ENCODE assay signal across 10 cellular contexts in the genomic region with DNA sequence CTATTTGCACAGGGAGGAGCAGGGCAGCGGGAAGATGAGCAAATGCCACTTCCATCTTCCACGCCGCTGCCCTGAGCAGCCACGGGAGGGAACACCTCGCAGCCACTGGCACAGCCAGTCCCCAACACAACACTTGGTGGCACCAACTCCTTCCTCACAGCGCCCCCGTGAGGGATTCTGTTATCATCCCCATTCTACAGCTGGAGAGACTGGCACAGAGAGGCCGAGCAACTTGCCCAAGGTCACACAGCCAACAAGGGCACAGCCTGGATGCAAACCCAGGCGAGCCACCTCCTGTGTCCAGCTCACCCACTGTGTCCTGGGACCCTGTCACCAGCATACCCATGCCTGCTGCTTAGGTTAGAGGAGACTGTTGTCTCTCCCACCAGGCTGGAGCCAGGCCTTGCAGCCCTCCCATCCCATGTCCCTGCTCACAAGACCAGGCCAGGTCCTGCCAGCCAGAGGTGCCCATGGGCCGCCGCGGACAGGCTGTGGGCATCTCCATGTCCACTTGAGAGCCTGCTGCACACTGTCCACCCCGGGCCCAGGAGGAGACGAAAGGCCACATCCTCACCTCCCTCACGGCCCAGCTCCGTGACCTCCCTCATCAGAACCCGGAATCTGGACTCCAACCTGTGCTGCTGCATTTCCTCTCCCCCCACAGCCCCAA. TPM values are rescaled to one million over a fixed set of nuclear protein-coding genes. Genes with fewer than 3 reads are reported as not detected.
DNase-seq lines count a peak whose midpoint lies in the region; ATAC-seq and TF ChIP-seq lines count a peak whose summit lies in the region.
"Had no signal": no experiment of that assay in that cellular context is flagged by ENCODE, and none has a peak within 500 bp of the region (broad histone marks: within the 10 kb centered on the region; RNA-seq: fewer than 3 reads in every experiment).

No MANE protein-coding gene starts in this region.

- POLR2A ChIA-PET in OCI-LY7 (lab: Charles Lee) = no interaction called here

- H3K79me2 ChIP-seq in OCI-LY7 (ENCODE audit: insufficient read depth, low read depth, low read length) = no peaks in the 10 kb centered on the region

- H3K4me2 ChIP-seq in OCI-LY7 (ENCODE audit: low read length) (no peak overlapping the region), skeletal muscle satellite cell (ENCODE audit: low read length) (peak overlapping the region; percentile 65)

- H3K27me3 ChIP-seq in skeletal muscle satellite cell (ENCODE audit: control insufficient read depth, insufficient read depth, low read length) = no peaks in the 10 kb centered on the region

- H3K4me1 ChIP-seq in OCI-LY7 (ENCODE audit: insufficient read depth, low read length, poor library complexity, severe bottlenecking) (no peaks in the 10 kb centered on the region), skeletal muscle satellite cell (ENCODE audit: control insufficient read depth, insufficient read depth, low read length) (peaks cover 80% of the 10 kb centered on the region)

- ATAC-seq in GM18868 (IDR thresholded peaks at IDR 0.05; ENCODE audit: unreplicated experiment) (no peak), GM19395 (IDR thresholded peaks at IDR 0.05; ENCODE audit: unreplicated experiment) (no peak)

- no peaks in the 10 kb centered on the region; the same call in 1 of the 2 replicates for H4K20me1 ChIP-seq in OCI-LY7 (ENCODE audit: insufficient read depth, low read length)

- no peak overlapping the region for H3K4me3 ChIP-seq in OCI-LY7 (ENCODE audit: low read depth, low read length, poor library complexity, severe bottlenecking)
- H3K4me3 ChIP-seq in epithelial cell of proximal tubule (ENCODE audit: low read depth, low read length) = no peak overlapping the region
- H3K4me3 ChIP-seq in skeletal muscle satellite cell (ENCODE audit: low read length) = peak overlapping the region; percentile 26

- H3K9ac ChIP-seq in skeletal muscle satellite cell (ENCODE audit: low read depth, low read length) = peak overlapping the region; percentile 58

- no peak overlapping the region for H2AFZ ChIP-seq in OCI-LY7 (ENCODE audit: low read length)

- H3K27ac ChIP-seq in OCI-LY7 (ENCODE audit: low read depth, low read length, poor library complexity, severe bottlenecking) = no peak overlapping the region

- H3K9me2 ChIP-seq in OCI-LY7 (ENCODE audit: insufficient read depth, low read length) = no peaks in the 10 kb centered on the region

- intact Hi-C loops in OCI-LY7 (cut with micrococcal nuclease; ENCODE audit: unreplicated experiment) = no loop called here

- peak; percentile 60 for DNase-seq in H4 (ENCODE audit: low spot score)
- no peak for DNase-seq in OCI-LY7 (ENCODE audit: low spot score)
- DNase-seq in epithelial cell of proximal tubule (ENCODE audit: low read depth) = no peak
- no peak for DNase-seq in D341Med (ENCODE audit: low spot score)
- no peak for DNase-seq in islet precursor cell
- DNase-seq: effector memory CD4-positive, alpha-beta T cell; HCEC 1CT had no signal

- BruUV-seq in OCI-LY7 (replicated peaks; lab: Mats Ljungman, UMichigan) = no TSS peak

- H3K36me3 ChIP-seq in OCI-LY7 (ENCODE audit: insufficient read depth, low read length) (no peaks in the 10 kb centered on the region), skeletal muscle satellite cell (ENCODE audit: insufficient read depth, low read length) (no peaks in the 10 kb centered on the region)

- TF ChIP-seq CTCF in OCI-LY7 (conservative IDR thresholded peaks at IDR 0.05; ENCODE audit: low read length) (peak; percentile 57), epithelial cell of proximal tubule (conservative IDR thresholded peaks at IDR 0.05; ENCODE audit: low read depth, low read length) (peak; percentile 27)

- H3K9me3 ChIP-seq in OCI-LY7 (ENCODE audit: low read length) = no peaks in the 10 kb centered on the region
- no peaks in the 10 kb centered on the region for H3K9me3 ChIP-seq in skeletal muscle satellite cell (replicated peaks; ENCODE audit: low read length)

- CTCF ChIA-PET in OCI-LY7 (lab: Charles Lee; ENCODE audit: unreplicated experiment) = no interaction called here

RNA-seq across cellular contexts. Expression of a gene that starts 57.0 kb away (rescaled TPM):
- 17.9 and 21.5 TPM in 2 replicates for total RNA-seq in H4 (2014; rRNA removed; shearing (Covaris generic))
- 22.7 and 30.2 TPM in 2 replicates for total RNA-seq in OCI-LY7 (2014; rRNA removed; shearing (Covaris generic))
- total RNA-seq in OCI-LY7 (2022) = 154 and 159 TPM in 2 replicates
- total RNA-seq in epithelial cell of proximal tubule = 43.8 and 50.4 TPM in 2 replicates
- 46.6 and 66.2 TPM in 2 replicates for total RNA-seq in skeletal muscle satellite cell (2012; rRNA removed)
